1 cellular context compared by ENCODE assay signal in the genomic region with DNA sequence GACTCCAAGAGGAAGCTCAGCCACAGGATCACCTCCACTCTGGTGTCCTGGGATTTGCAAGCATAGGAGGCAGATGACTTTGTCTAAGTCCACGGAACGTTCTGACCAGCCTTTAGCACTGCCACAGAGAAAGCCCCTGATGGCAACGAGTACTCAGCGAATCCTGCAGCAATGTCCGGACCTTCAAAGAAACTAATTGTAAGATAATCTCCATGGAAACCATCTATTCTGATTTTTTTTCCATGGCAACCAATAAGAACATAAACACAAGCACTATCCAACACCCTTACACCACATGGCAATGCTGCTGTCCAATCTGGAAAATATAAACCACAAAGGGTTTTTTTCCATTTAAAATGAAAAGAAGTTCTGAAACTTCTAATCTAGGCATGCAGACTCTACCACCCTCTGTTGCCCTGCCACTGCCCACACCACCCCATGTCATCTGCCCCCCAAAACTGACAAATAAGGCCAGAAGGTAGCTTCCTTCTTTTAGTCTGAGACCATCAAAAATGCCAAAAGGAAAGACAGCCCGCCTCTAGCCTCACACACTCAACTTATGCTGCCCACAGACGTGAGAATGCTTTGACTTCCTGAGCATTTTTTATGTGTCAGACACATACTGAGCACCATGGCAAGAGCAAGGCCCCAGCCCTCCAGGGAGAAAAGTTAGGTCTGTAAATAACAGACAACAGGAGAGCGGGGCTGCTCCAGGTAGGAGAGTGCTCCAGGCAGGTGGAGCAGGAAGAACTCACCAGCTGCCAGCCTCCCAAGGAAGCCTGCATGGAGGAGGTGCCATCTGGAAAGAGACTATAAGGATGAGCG.
TF ChIP-seq lines count a peak whose summit lies in the region.

No MANE protein-coding gene starts in this region.

TF ChIP-seq in GM23338, 12 proteins besides CTCF, POLR2A, EP300 and RAD21:
- TF ChIP-seq, protein P1, sequence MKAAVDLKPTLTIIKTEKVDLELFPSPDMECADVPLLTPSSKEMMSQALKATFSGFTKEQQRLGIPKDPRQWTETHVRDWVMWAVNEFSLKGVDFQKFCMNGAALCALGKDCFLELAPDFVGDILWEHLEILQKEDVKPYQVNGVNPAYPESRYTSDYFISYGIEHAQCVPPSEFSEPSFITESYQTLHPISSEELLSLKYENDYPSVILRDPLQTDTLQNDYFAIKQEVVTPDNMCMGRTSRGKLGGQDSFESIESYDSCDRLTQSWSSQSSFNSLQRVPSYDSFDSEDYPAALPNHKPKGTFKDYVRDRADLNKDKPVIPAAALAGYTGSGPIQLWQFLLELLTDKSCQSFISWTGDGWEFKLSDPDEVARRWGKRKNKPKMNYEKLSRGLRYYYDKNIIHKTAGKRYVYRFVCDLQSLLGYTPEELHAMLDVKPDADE (IDR thresholded peaks at IDR 0.05) = no peak
- no peak for TF ChIP-seq ZNF331 (CRISPR knock-in tag; IDR thresholded peaks at IDR 0.05; ENCODE audit: low read depth)
- no peak for TF ChIP-seq NANOG (IDR thresholded peaks at IDR 0.05; ENCODE audit: borderline replicate concordance)
- TF ChIP-seq, protein P2, sequence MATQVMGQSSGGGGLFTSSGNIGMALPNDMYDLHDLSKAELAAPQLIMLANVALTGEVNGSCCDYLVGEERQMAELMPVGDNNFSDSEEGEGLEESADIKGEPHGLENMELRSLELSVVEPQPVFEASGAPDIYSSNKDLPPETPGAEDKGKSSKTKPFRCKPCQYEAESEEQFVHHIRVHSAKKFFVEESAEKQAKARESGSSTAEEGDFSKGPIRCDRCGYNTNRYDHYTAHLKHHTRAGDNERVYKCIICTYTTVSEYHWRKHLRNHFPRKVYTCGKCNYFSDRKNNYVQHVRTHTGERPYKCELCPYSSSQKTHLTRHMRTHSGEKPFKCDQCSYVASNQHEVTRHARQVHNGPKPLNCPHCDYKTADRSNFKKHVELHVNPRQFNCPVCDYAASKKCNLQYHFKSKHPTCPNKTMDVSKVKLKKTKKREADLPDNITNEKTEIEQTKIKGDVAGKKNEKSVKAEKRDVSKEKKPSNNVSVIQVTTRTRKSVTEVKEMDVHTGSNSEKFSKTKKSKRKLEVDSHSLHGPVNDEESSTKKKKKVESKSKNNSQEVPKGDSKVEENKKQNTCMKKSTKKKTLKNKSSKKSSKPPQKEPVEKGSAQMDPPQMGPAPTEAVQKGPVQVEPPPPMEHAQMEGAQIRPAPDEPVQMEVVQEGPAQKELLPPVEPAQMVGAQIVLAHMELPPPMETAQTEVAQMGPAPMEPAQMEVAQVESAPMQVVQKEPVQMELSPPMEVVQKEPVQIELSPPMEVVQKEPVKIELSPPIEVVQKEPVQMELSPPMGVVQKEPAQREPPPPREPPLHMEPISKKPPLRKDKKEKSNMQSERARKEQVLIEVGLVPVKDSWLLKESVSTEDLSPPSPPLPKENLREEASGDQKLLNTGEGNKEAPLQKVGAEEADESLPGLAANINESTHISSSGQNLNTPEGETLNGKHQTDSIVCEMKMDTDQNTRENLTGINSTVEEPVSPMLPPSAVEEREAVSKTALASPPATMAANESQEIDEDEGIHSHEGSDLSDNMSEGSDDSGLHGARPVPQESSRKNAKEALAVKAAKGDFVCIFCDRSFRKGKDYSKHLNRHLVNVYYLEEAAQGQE (IDR thresholded peaks at IDR 0.05; ENCODE audit: unreplicated experiment) = no peak
- TF ChIP-seq EZH2phosphoT487 (IDR thresholded peaks at IDR 0.05; ENCODE audit: unreplicated experiment) = no peak
- no peak for TF ChIP-seq EZH2 (IDR thresholded peaks at IDR 0.05; ENCODE audit: low read depth, unreplicated experiment)
- no peak for TF ChIP-seq POLR2AphosphoS5 (IDR thresholded peaks at IDR 0.05; ENCODE audit: low read depth)
- no peak for TF ChIP-seq CREB1 (CRISPR knock-in tag; IDR thresholded peaks at IDR 0.05; ENCODE audit: low read depth)
- TF ChIP-seq STAT1 (IDR thresholded peaks at IDR 0.05; ENCODE audit: unreplicated experiment) = no peak
- TF ChIP-seq, protein P3, sequence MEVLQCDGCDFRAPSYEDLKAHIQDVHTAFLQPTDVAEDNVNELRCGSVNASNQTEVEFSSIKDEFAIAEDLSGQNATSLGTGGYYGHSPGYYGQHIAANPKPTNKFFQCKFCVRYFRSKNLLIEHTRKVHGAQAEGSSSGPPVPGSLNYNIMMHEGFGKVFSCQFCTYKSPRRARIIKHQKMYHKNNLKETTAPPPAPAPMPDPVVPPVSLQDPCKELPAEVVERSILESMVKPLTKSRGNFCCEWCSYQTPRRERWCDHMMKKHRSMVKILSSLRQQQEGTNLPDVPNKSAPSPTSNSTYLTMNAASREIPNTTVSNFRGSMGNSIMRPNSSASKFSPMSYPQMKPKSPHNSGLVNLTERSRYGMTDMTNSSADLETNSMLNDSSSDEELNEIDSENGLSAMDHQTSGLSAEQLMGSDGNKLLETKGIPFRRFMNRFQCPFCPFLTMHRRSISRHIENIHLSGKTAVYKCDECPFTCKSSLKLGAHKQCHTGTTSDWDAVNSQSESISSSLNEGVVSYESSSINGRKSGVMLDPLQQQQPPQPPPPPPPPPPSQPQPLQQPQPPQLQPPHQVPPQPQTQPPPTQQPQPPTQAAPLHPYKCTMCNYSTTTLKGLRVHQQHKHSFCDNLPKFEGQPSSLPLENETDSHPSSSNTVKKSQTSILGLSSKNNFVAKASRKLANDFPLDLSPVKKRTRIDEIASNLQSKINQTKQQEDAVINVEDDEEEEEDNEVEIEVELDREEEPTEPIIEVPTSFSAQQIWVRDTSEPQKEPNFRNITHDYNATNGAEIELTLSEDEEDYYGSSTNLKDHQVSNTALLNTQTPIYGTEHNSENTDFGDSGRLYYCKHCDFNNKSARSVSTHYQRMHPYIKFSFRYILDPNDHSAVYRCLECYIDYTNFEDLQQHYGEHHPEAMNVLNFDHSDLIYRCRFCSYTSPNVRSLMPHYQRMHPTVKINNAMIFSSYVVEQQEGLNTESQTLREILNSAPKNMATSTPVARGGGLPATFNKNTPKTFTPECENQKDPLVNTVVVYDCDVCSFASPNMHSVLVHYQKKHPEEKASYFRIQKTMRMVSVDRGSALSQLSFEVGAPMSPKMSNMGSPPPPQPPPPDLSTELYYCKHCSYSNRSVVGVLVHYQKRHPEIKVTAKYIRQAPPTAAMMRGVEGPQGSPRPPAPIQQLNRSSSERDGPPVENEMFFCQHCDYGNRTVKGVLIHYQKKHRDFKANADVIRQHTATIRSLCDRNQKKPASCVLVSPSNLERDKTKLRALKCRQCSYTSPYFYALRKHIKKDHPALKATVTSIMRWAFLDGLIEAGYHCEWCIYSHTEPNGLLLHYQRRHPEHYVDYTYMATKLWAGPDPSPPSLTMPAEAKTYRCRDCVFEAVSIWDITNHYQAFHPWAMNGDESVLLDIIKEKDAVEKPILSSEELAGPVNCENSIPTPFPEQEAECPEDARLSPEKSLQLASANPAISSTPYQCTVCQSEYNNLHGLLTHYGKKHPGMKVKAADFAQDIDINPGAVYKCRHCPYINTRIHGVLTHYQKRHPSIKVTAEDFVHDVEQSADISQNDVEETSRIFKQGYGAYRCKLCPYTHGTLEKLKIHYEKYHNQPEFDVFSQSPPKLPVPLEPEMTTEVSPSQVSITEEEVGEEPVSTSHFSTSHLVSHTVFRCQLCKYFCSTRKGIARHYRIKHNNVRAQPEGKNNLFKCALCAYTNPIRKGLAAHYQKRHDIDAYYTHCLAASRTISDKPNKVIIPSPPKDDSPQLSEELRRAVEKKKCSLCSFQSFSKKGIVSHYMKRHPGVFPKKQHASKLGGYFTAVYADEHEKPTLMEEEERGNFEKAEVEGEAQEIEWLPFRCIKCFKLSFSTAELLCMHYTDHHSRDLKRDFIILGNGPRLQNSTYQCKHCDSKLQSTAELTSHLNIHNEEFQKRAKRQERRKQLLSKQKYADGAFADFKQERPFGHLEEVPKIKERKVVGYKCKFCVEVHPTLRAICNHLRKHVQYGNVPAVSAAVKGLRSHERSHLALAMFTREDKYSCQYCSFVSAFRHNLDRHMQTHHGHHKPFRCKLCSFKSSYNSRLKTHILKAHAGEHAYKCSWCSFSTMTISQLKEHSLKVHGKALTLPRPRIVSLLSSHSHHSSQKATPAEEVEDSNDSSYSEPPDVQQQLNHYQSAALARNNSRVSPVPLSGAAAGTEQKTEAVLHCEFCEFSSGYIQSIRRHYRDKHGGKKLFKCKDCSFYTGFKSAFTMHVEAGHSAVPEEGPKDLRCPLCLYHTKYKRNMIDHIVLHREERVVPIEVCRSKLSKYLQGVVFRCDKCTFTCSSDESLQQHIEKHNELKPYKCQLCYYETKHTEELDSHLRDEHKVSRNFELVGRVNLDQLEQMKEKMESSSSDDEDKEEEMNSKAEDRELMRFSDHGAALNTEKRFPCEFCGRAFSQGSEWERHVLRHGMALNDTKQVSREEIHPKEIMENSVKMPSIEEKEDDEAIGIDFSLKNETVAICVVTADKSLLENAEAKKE (CRISPR knock-in tag; IDR thresholded peaks at IDR 0.05) = no peak
- TF ChIP-seq ZNF114 (CRISPR knock-in tag; IDR thresholded peaks at IDR 0.05) = no peak
- TF ChIP-seq JUNB (IDR thresholded peaks at IDR 0.05; ENCODE audit: unreplicated experiment) = no peak
TF ChIP-seq in GM23338: peak in this region for 0.
